ENCODE assay signal across 14 cellular contexts in genomic region chr2:184628051-184628450, GRCh38. TPM values are rescaled to one million over a fixed set of nuclear protein-coding genes. Genes with fewer than 3 reads are reported as not detected.
"Had no signal": no experiment of that assay in that cellular context is flagged by ENCODE, and none has a peak within 500 bp of the region (broad histone marks: within the 10 kb centered on the region; RNA-seq: fewer than 3 reads in every experiment).

No MANE protein-coding gene starts in this region.

- H3K27me3 ChIP-seq: cardiac muscle cell had no signal

- DNase-seq: activated CD4-positive, alpha-beta memory T cell treated with anti-CD3 and anti-CD28 coated beads, Interleukin-2, amount 10 ng/mL, durations not matched to agents 7 days and 5 days; activated gamma-delta T cell treated with Interleukin-2 at 50 U/mL for 16 hours; activated naive CD8-positive, alpha-beta T cell treated with anti-CD3 and anti-CD28 coated beads, Interleukin-2, amount 50 U/mL, for 24 hours; activated T-cell treated with anti-CD3 and anti-CD28 coated beads, Interleukin-2, amount 50 U/mL, for 72 hours; foreskin melanocyte; head of caudate nucleus; left cardiac atrium; naive B cell; retina; stimulated activated CD4-positive, alpha-beta T cell treated with anti-CD3 and anti-CD28 coated beads, Interleukin-15, amount 100 ng/mL, for 24 hours; stimulated activated CD4-positive, alpha-beta T cell treated with anti-CD3 and anti-CD28 coated beads, Interleukin-4, amount 100 ng/mL, for 24 hours had no signal

- H3K4me3 ChIP-seq: cardiac muscle cell had no signal

- H3K27ac ChIP-seq: cardiac muscle cell, VCaP had no signal

- H3K36me3 ChIP-seq: cardiac muscle cell had no signal

- ATAC-seq: activated naive CD8-positive, alpha-beta T cell treated with anti-CD3 and anti-CD28 coated beads, Interleukin-2, amount 50 U/mL, for 24 hours; activated T-cell treated with anti-CD3 and anti-CD28 coated beads, Interleukin-2, amount 50 U/mL, for 72 hours; left cardiac atrium had no signal

RNA-seq across cellular contexts. Expression of gene ZNF804A, which starts 29.7 kb away (rescaled TPM):
- total RNA-seq: activated CD4-positive, alpha-beta memory T cell treated with anti-CD3 and anti-CD28 coated beads, Interleukin-2, amount 10 ng/mL, durations not matched to agents 7 days and 5 days; activated T-cell treated with anti-CD3 and anti-CD28 coated beads, Interleukin-2, amount 50 U/mL, for 72 hours; cardiac muscle cell; lung microvascular endothelial cell had no signal
